In the genomic region with DNA sequence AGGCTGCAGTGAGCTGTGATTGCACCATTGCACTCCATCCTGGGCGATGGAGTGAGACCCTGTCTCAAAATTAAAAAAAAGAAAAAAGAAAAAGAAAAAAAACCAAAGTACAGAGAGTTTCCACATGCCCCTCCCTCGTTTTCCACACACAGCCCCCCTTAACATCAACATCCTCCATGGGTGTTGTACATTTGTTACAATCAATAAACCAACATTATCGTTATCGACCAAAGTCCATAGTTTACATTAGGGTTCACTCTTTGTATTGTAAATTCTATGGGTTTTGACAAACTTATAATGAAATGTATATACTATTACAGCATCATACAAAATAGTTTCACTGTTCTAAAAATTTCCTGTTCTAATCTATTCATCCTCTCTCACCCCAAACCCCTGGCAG, we compare ENCODE assay signal across 1 cellular context.
TF ChIP-seq lines count a peak whose summit lies in the region.

No MANE protein-coding gene starts in this region.

TF ChIP-seq in HepG2, 621 proteins besides CTCF, POLR2A, EP300 and RAD21:
- 0 out of 2 replicates have a peak, but pooled peaks have one; percentile 34 for TF ChIP-seq ONECUT2 (CRISPR knock-in tag; IDR thresholded peaks at IDR 0.05)
- TF ChIP-seq GZF1 (CRISPR knock-in tag; IDR thresholded peaks at IDR 0.05) = no peak
- peak; percentile 45; the same call in 1 of the 2 replicates for TF ChIP-seq MIXL1 (CRISPR knock-in tag; IDR thresholded peaks at IDR 0.05)
- TF ChIP-seq ZHX1 (CRISPR knock-in tag; IDR thresholded peaks at IDR 0.05; ENCODE audit: low read depth) = no peak
- TF ChIP-seq HNF4A (CRISPR knock-in tag; IDR thresholded peaks at IDR 0.05) = 0 out of 2 replicates have a peak, but pooled peaks have one; percentile 20
- TF ChIP-seq ZNF121 (CRISPR knock-in tag; IDR thresholded peaks at IDR 0.05) = no peak
- no peak for TF ChIP-seq CREB1 (IDR thresholded peaks at IDR 0.05)
- 0 out of 2 replicates have a peak, but pooled peaks have one; percentile 31 for TF ChIP-seq CREB1 (CRISPR knock-in tag; IDR thresholded peaks at IDR 0.05)
- TF ChIP-seq TFE3 (CRISPR knock-in tag; IDR thresholded peaks at IDR 0.05) = no peak
- no peak for TF ChIP-seq ZNF407 (CRISPR knock-in tag; IDR thresholded peaks at IDR 0.05; ENCODE audit: not compliant biosample characterization)
- peak; percentile 85 for TF ChIP-seq KAT2B (IDR thresholded peaks at IDR 0.05; ENCODE audit: borderline replicate concordance, low read depth, low read length)
- TF ChIP-seq NCOR1 (IDR thresholded peaks at IDR 0.05; ENCODE audit: borderline replicate concordance, low read length) = peak; percentile 41; the same call in 1 of the 2 replicates
- peak; percentile 66 for TF ChIP-seq PAXIP1 (CRISPR knock-in tag; conservative IDR thresholded peaks at IDR 0.05)
- no peak for TF ChIP-seq ZNF30 (CRISPR knock-in tag; IDR thresholded peaks at IDR 0.05)
- no peak for TF ChIP-seq FOXP1 (IDR thresholded peaks at IDR 0.05)
- TF ChIP-seq FOXP1 (CRISPR knock-in tag; IDR thresholded peaks at IDR 0.05) = 0 out of 2 replicates have a peak, but pooled peaks have one; percentile 23
- TF ChIP-seq, protein P1, sequence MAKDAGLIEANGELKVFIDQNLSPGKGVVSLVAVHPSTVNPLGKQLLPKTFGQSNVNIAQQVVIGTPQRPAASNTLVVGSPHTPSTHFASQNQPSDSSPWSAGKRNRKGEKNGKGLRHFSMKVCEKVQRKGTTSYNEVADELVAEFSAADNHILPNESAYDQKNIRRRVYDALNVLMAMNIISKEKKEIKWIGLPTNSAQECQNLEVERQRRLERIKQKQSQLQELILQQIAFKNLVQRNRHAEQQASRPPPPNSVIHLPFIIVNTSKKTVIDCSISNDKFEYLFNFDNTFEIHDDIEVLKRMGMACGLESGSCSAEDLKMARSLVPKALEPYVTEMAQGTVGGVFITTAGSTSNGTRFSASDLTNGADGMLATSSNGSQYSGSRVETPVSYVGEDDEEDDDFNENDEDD (CRISPR knock-in tag; IDR thresholded peaks at IDR 0.05; ENCODE audit: borderline replicate concordance) = no peak
- TF ChIP-seq ZNF143 (CRISPR knock-in tag; IDR thresholded peaks at IDR 0.05) = no peak
- 0 out of 2 replicates have a peak, but pooled peaks have one; percentile 27 for TF ChIP-seq FOXA3 (CRISPR knock-in tag; IDR thresholded peaks at IDR 0.05)
- TF ChIP-seq, protein P2, sequence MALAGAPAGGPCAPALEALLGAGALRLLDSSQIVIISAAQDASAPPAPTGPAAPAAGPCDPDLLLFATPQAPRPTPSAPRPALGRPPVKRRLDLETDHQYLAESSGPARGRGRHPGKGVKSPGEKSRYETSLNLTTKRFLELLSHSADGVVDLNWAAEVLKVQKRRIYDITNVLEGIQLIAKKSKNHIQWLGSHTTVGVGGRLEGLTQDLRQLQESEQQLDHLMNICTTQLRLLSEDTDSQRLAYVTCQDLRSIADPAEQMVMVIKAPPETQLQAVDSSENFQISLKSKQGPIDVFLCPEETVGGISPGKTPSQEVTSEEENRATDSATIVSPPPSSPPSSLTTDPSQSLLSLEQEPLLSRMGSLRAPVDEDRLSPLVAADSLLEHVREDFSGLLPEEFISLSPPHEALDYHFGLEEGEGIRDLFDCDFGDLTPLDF (CRISPR knock-in tag; IDR thresholded peaks at IDR 0.05) = no peak
- TF ChIP-seq ZNF619 (CRISPR knock-in tag; IDR thresholded peaks at IDR 0.05) = no peak
- TF ChIP-seq AGO2 (optimal IDR thresholded peaks at IDR 0.05; ENCODE audit: low read depth, low read length) = no peak
- no peak for TF ChIP-seq KAT8 (CRISPR knock-in tag; IDR thresholded peaks at IDR 0.05)
- TF ChIP-seq TOE1 (CRISPR knock-in tag; IDR thresholded peaks at IDR 0.05) = no peak
- TF ChIP-seq IRF9 (CRISPR knock-in tag; IDR thresholded peaks at IDR 0.05; ENCODE audit: borderline replicate concordance) = no peak
TF ChIP-seq in HepG2: peak in this region for 9.
